8 cellular contexts compared by ENCODE assay signal in the genomic region with DNA sequence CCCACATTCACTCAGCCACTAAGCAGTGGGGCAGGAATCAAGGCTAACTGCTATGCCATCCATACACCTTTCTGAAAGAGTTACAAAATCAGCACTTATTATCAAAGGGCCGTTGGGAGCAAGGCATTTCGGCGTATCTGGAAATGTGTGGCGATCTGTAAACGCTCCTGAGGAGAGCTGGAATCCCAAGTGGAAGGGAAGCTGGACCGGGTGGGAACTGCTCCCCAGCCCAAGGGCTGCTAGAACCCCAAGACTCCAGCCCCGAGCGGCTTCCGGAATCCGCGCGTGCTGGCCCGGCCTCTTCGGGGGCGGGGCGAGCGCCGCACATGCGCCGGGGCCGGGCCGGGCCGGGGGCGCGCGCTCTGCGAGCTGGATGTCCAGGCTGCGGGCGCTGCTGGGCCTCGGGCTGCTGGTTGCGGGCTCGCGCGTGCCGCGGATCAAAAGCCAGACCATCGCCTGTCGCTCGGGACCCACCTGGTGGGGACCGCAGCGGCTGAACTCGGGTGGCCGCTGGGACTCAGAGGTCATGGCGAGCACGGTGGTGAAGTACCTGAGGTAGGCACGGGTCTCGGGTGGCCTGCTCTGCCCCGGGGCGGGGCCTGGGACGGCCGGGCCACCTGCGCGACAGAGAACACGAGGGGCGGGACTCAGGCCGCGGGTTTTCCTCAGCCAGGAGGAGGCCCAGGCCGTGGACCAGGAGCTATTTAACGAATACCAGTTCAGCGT.
DNase-seq lines count a peak whose midpoint lies in the region; ATAC-seq lines count a peak whose summit lies in the region.

A gene (plus strand): TSS at position 345 of the 726 bp plus-strand sequence. CDS start 29 bp downstream, at position 374.

- peak within 1 kb of the TSS; percentile 71 to 89 (median 80) for H3K27ac ChIP-seq in BLaER1 treated with 17β-estradiol and CSF1 and Interleukin-3, amounts not matched to agents 10 nM and 100 nM

- H3K9me3 ChIP-seq in BLaER1 treated with 17β-estradiol and CSF1 and Interleukin-3, amounts not matched to agents 10 nM and 100 nM (replicated peaks in 1 of 11) = no peaks in the 10 kb centered on the region

- H3K27me3 ChIP-seq in BLaER1 treated with 17β-estradiol and CSF1 and Interleukin-3, amounts not matched to agents 10 nM and 100 nM = no peaks in the 10 kb centered on the region

- no peaks in the 10 kb centered on the region for H3K27me3 Mint-ChIP-seq in effector memory CD8-positive, alpha-beta T cell
- no peaks in the 10 kb centered on the region for H3K27me3 Mint-ChIP-seq in memory B cell

- H3K4me3 Mint-ChIP-seq in effector memory CD8-positive, alpha-beta T cell = peak within 1 kb of the TSS; percentile 56 to 80
- H3K4me3 Mint-ChIP-seq in memory B cell = peak within 1 kb of the TSS; percentile 84

- peak within 1 kb of the TSS; percentile 81 to 94 (median 87) for H3K9ac ChIP-seq in BLaER1 treated with 17β-estradiol and CSF1 and Interleukin-3, amounts not matched to agents 10 nM and 100 nM

- H3K4me1 ChIP-seq in BLaER1 treated with 17β-estradiol and CSF1 and Interleukin-3, amounts not matched to agents 10 nM and 100 nM = peaks cover 26 to 42% (median 36%) of the 10 kb centered on the region in 10 experiments

- H4K20me1 ChIP-seq in BLaER1 treated with 17β-estradiol and CSF1 and Interleukin-3, amounts not matched to agents 10 nM and 100 nM = peaks cover 0 to 46% (median 26%) of the 10 kb centered on the region in 11 experiments; a peak in 12 of 22 replicates

- H3K4me2 ChIP-seq in BLaER1 treated with 17β-estradiol and CSF1 and Interleukin-3, amounts not matched to agents 10 nM and 100 nM = peak within 1 kb of the TSS; percentile 86 to 99 (median 96)

- peaks cover 3 to 16% of the 10 kb centered on the region in 2 donors for H3K4me1 Mint-ChIP-seq in effector memory CD8-positive, alpha-beta T cell (ENCODE audit: low read depth in 2 of 2)
- H3K4me1 Mint-ChIP-seq in memory B cell = peaks cover 19% of the 10 kb centered on the region

- peaks cover 37 to 56% (median 53%) of the 10 kb centered on the region in 11 experiments for H3K36me3 ChIP-seq in BLaER1 treated with 17β-estradiol and CSF1 and Interleukin-3, amounts not matched to agents 10 nM and 100 nM

- no peaks in the 10 kb centered on the region for H3K9me3 Mint-ChIP-seq in effector memory CD8-positive, alpha-beta T cell
- no peaks in the 10 kb centered on the region for H3K9me3 Mint-ChIP-seq in memory B cell

- peak within 1 kb of the TSS; percentile 56 to 82 for H3K27ac Mint-ChIP-seq in effector memory CD8-positive, alpha-beta T cell
- peak within 1 kb of the TSS; percentile 84 for H3K27ac Mint-ChIP-seq in memory B cell

- peaks cover 7% of the 10 kb centered on the region for H3K36me3 Mint-ChIP-seq in effector memory CD8-positive, alpha-beta T cell (ENCODE audit: insufficient read depth)
- peaks cover 6% of the 10 kb centered on the region for H3K36me3 Mint-ChIP-seq in memory B cell

- DNase-seq in GM19238 (ENCODE audit: insufficient read length, low spot score) (peak; percentile 82), NCI-H748 treated with DMSO at 0.1 percent for 48 hours (lab: John Stamatoyannopoulos, UW) (peak; percentile 58), memory B cell (ENCODE audit: low spot score in 2 of 2) (peak; percentile 53 to 62)
- peak; percentile 90 for DNase-seq in activated CD8-positive, alpha-beta memory T cell treated with anti-CD3 and anti-CD28 coated beads for 24 hours
- DNase-seq in effector memory CD8-positive, alpha-beta T cell = peak; percentile 57 to 67 (median 58)
- DNase-seq in stimulated activated CD8-positive, alpha-beta memory T cell treated with anti-CD3 and anti-CD28 coated beads, Interleukin-15, amount 100 ng/mL, for 1 hour (ENCODE audit: low read depth) = peak; percentile 38

- ATAC-seq in HG03432 (IDR thresholded peaks at IDR 0.05; ENCODE audit: unreplicated experiment) (peak; percentile 88), memory B cell (ENCODE audit: low read depth) (peak; percentile 94)
- peak; percentile 96 for ATAC-seq in effector memory CD8-positive, alpha-beta T cell (replicated peaks)

- peak within 1 kb of the TSS; percentile 66 to 88 (median 80) for H3K4me3 ChIP-seq in BLaER1 treated with 17β-estradiol and CSF1 and Interleukin-3, amounts not matched to agents 10 nM and 100 nM

Comparison
In these comparisons a context has a peak if more than half of its experiments do, and no peak if none do; other contexts are left out.
1. Peak in every context shown above with its lines: DNase-seq, ATAC-seq, H3K4me3 ChIP-seq and H3K27ac ChIP-seq.
2. DNase-seq: peak in every context shown above with its lines; median percentile 90 in activated CD8-positive, alpha-beta memory T cell treated with anti-CD3 and anti-CD28 coated beads for 24 hours; 82 in GM19238; 58 in NCI-H748 treated with DMSO at 0.1 percent for 48 hours; 58 in effector memory CD8-positive, alpha-beta T cell; 58 in memory B cell; 38 in stimulated activated CD8-positive, alpha-beta memory T cell treated with anti-CD3 and anti-CD28 coated beads, Interleukin-15, amount 100 ng/mL, for 1 hour.